12 cellular contexts compared by ENCODE assay signal in the genomic region with DNA sequence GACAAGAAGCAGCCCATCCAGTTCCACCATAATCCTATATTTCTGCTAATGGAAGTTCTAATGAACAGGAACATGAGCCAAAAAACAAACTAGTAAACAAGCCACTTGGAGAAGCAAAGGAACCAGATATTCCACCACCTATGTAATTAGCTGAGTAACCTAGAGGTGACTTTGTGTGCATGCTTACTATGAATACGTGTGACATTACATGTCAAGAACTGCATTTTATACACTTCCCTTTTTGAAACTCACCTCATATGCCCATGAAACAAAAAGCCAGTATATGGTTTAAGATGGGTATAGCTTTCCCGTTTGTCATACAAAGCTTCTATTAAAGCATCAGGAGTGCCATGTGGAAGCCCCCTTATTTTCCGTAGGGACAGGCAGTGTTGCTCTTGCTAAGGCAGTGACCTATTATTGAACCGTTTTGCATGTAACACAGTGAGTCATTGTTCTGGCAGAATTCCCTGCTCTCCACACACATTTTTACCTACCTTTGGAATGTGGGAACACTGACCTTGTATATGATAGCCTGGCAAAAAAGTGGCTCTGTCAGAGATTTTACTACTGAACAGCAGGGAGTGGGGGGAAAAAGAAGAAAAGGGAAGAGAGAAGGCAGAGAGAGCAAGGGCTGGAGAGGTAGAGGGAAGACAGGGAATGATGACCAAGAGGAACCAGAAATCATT. TPM values are rescaled to one million over a fixed set of nuclear protein-coding genes. Genes with fewer than 3 reads are reported as not detected.
DNase-seq lines count a peak whose midpoint lies in the region; ATAC-seq, FAIRE-seq and TF ChIP-seq lines count a peak whose summit lies in the region.
"Had no signal": no experiment of that assay in that cellular context is flagged by ENCODE, and none has a peak within 500 bp of the region (broad histone marks: within the 10 kb centered on the region; RNA-seq: fewer than 3 reads in every experiment).

No MANE protein-coding gene starts in this region.

- H3K27me3 Mint-ChIP-seq in astrocyte (ENCODE audit: low read depth, unreplicated experiment), result no peaks in the 10 kb centered on the region

- peak overlapping the region; percentile 79 for H3K27ac Mint-ChIP-seq in astrocyte (ENCODE audit: unreplicated experiment)
- H3K27ac Mint-ChIP-seq: activated B cell treated with CpG ODN at 0.5 μM for 24 hours had no signal

- peaks cover 27% of the 10 kb centered on the region for H3K4me1 Mint-ChIP-seq in astrocyte (ENCODE audit: low read depth, unreplicated experiment)
- H3K4me1 Mint-ChIP-seq: activated B cell treated with CpG ODN at 0.5 μM for 24 hours had no signal

- 54 to 57% methylated on average over 4 of the region's 4 CpGs for WGBS in upper lobe of left lung, 2 donors

- no peak overlapping the region for H3K4me3 ChIP-seq in astrocyte (ENCODE audit: insufficient read depth, low read depth, low read length)
- no peak overlapping the region for H3K4me3 ChIP-seq in upper lobe of left lung

- H3K27ac ChIP-seq in astrocyte (ENCODE audit: low read depth, low read length) (peak overlapping the region; percentile 34), upper lobe of left lung (no peak overlapping the region)

- no peak for TF ChIP-seq POLR2A in upper lobe of left lung (IDR thresholded peaks at IDR 0.05)

- peaks cover 5% of the 10 kb centered on the region for H3K36me3 Mint-ChIP-seq in astrocyte (ENCODE audit: low read depth, unreplicated experiment)

- ATAC-seq in upper lobe of left lung (ENCODE audit: low FRiP score in 2 of 2) (peak; percentile 36 to 63), GM19452 (IDR thresholded peaks at IDR 0.05; ENCODE audit: unreplicated experiment) (no peak), HG03565 (IDR thresholded peaks at IDR 0.05; ENCODE audit: unreplicated experiment) (no peak)

- H2AFZ ChIP-seq in astrocyte (ENCODE audit: low read depth, low read length), result no peak overlapping the region

- no peak overlapping the region for H3K4me3 Mint-ChIP-seq in astrocyte (ENCODE audit: unreplicated experiment)
- H3K4me3 Mint-ChIP-seq: activated B cell treated with CpG ODN at 0.5 μM for 24 hours had no signal

- FAIRE-seq in astrocyte (lab: Jason Lieb, UNC), result peak; percentile 91

- H3K27me3 ChIP-seq in astrocyte (ENCODE audit: insufficient read depth, low read length), result no peaks in the 10 kb centered on the region
- H3K27me3 ChIP-seq in upper lobe of left lung, result no peaks in the 10 kb centered on the region

- no peak for TF ChIP-seq EP300 in upper lobe of left lung (IDR thresholded peaks at IDR 0.05)

- H3K4me2 ChIP-seq in astrocyte (ENCODE audit: low read length), result peak overlapping the region; percentile 71

- H3K4me1 ChIP-seq in astrocyte (ENCODE audit: insufficient read depth, low read length) (peaks cover 21% of the 10 kb centered on the region), upper lobe of left lung (no peaks in the 10 kb centered on the region)

- H3K9me3 ChIP-seq in astrocyte (ENCODE audit: insufficient read depth, low read depth, low read length) (no peaks in the 10 kb centered on the region), upper lobe of left lung (no peaks in the 10 kb centered on the region)

- peak overlapping the region; percentile 32 for H3K9ac ChIP-seq in astrocyte (ENCODE audit: low read length)

- TF ChIP-seq CTCF in astrocyte (IDR thresholded peaks at IDR 0.05; ENCODE audit: insufficient read depth, low read depth, low read length), result no peak
- TF ChIP-seq CTCF in upper lobe of left lung (IDR thresholded peaks at IDR 0.05), result no peak

- no peaks in the 10 kb centered on the region for H3K79me2 ChIP-seq in astrocyte (ENCODE audit: insufficient read depth, low read length)

- DNase-seq in DMS53 (lab: John Stamatoyannopoulos, UW) (peak; percentile 2), DMS53 treated with DMSO at 0.1 percent for 48 hours (lab: John Stamatoyannopoulos, UW; ENCODE audit: unreplicated experiment) (no peak), astrocyte (ENCODE audit: low read depth) (peak; percentile 97), iris pigment epithelial cell (ENCODE audit: low read depth) (peak; percentile 87), upper lobe of left lung (peak in 1 of 2 donors; percentile 26), NCI-H774 (lab: John Stamatoyannopoulos, UW) (no peak)
- DNase-seq: 8988T, activated B cell treated with CpG ODN at 0.5 μM for 24 hours, cerebellar nuclear complex, NCI-H187 treated with DMSO at 0.1 percent for 48 hours had no signal

- no peaks in the 10 kb centered on the region for H4K20me1 ChIP-seq in astrocyte (ENCODE audit: insufficient read depth, low read length)

- H3K9me3 Mint-ChIP-seq in astrocyte (ENCODE audit: unreplicated experiment), result no peaks in the 10 kb centered on the region
- H3K9me3 Mint-ChIP-seq: activated B cell treated with CpG ODN at 0.5 μM for 24 hours had no signal

- H3K36me3 ChIP-seq in astrocyte (ENCODE audit: insufficient read depth, low read length), result no peaks in the 10 kb centered on the region
- H3K36me3 ChIP-seq in upper lobe of left lung, result no peaks in the 10 kb centered on the region

RNA-seq across cellular contexts. Expression of a gene that starts 34.8 kb away (rescaled TPM):
- total RNA-seq in astrocyte, result 492 and 498 TPM in 2 replicates
- total RNA-seq in upper lobe of left lung, result 10 to 100 TPM in 3 of 6 donors, 1 to 10 TPM in 3; 4.9 to 21.0 (median 10.5) TPM

Comparison
In these comparisons a context has a peak if more than half of its experiments do, and no peak if none do; other contexts are left out.
1. DNase-seq: peak in DMS53 (single experiment), astrocyte (single experiment) and iris pigment epithelial cell (single experiment); none in DMS53 treated with DMSO at 0.1 percent for 48 hours (single experiment) and NCI-H774 (single experiment).
2. ATAC-seq: peak in upper lobe of left lung (2 of 2); none in GM19452 (single experiment) and HG03565 (single experiment).
3. RNA of a gene that starts 34.8 kb away (total RNA-seq): 492 to 498 TPM in astrocyte; 4.9 to 21.0 TPM in upper lobe of left lung; every median in the first group is over 10 times any median in the second.